Comparison of ENCODE assay signal across 8 cellular contexts in the genomic region with DNA sequence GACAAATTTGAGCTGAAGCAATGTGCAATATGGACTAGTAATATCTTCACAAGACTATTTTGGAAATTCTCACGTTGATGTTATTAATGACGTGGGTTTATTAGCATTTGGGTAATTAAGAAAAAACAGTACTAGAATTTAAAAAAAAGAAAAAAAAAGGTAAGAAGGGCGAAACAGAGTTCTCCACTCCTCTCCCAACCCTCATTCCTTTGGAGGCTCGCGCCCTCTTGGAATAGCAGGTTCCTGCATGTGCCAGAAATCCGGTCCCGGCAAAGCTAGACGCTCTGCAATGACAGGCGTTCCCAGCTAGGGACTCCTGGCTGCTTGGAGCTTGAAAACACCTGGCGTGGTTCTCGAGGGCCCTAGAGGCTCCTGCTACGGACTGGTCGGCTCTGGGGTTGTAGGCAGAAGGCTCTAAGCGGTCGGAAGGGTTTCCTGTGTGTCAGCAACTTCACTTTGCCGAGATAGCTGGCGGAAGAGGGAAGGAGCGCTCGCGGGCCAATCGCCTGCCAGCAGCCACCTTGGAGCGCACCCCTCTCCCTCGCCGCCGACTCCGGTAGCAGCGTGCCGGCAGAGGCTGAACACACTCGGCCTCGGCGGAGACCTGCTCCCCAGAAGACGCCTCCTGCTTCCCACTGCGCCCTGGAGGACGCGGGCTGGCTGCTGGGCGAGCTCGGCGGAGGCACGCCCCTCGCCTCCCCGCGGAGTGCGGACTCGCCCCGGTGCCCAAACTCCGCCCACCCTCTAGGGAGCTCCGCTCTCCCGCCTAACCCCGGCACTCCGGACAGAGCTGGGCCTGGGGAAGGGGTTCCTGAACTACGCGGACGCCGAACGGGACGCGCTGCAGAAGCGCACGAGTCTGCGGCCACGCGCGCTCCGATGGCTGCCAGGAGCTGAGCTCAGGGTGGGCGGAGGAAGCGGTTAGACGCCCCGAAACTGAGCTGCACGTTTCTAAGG. TPM values are rescaled to one million over a fixed set of nuclear protein-coding genes. Genes with fewer than 3 reads are reported as not detected.
A peak's percentile ranks its signal among the peaks of the same experiment; 100 is the strongest.
DNase-seq lines count a peak whose midpoint lies in the region; ATAC-seq, FAIRE-seq and TF ChIP-seq lines count a peak whose summit lies in the region.

TSS of gene P2RY1 (plus strand) at position 778 of the 957 bp plus-strand sequence. CDS start 652 bp downstream, outside the sequence.

- TF ChIP-seq CTCF in pancreas (IDR thresholded peaks at IDR 0.05) = no peak

- WGBS in pancreas, 2 donors = 0 to 1% methylated on average over 69 of the region's 69 CpGs

- peak within 1 kb of the TSS; percentile 86 for H3K4me3 Mint-ChIP-seq in activated naive CD8-positive, alpha-beta T cell treated with anti-CD3 and anti-CD28 coated beads, Interleukin-2, amount 50 U/mL, for 24 hours

- TF ChIP-seq POLR2A in GM19099 (IDR thresholded peaks at IDR 0.05; ENCODE audit: extremely low read depth, insufficient read length, low read depth) = peak; percentile 39

- H3K27me3 Mint-ChIP-seq in activated naive CD8-positive, alpha-beta T cell treated with anti-CD3 and anti-CD28 coated beads, Interleukin-2, amount 50 U/mL, for 24 hours = peaks cover 33% of the 10 kb centered on the region

- ATAC-seq in HG03159 (IDR thresholded peaks at IDR 0.05; ENCODE audit: unreplicated experiment) (peak; percentile 72), left cardiac atrium (peak; percentile 87 to 96), pancreas (peak; percentile 83 to 93 (median 88))
- peak; percentile 71 for ATAC-seq in activated naive CD8-positive, alpha-beta T cell treated with anti-CD3 and anti-CD28 coated beads, Interleukin-2, amount 50 U/mL, for 24 hours

- peak; percentile 67 for DNase-seq in CMK (ENCODE audit: low read depth)
- peak; percentile 73 for DNase-seq in NCI-H748 (lab: John Stamatoyannopoulos, UW; ENCODE audit: unreplicated experiment)
- peak; percentile 55 for DNase-seq in activated naive CD8-positive, alpha-beta T cell treated with anti-CD3 and anti-CD28 coated beads, Interleukin-2, amount 50 U/mL, for 24 hours
- peak; percentile 72 for DNase-seq in left cardiac atrium
- DNase-seq in pancreas = peak; percentile 51 to 84 (median 64)
- DNase-seq in NCI-H774 (lab: John Stamatoyannopoulos, UW) = no peak

- no peaks in the 10 kb centered on the region for H3K36me3 Mint-ChIP-seq in activated naive CD8-positive, alpha-beta T cell treated with anti-CD3 and anti-CD28 coated beads, Interleukin-2, amount 50 U/mL, for 24 hours (ENCODE audit: low read depth)

- no peaks in the 10 kb centered on the region for H3K9me3 Mint-ChIP-seq in activated naive CD8-positive, alpha-beta T cell treated with anti-CD3 and anti-CD28 coated beads, Interleukin-2, amount 50 U/mL, for 24 hours

- H3K36me3 ChIP-seq in pancreas = no peaks in the 10 kb centered on the region

- no peaks in the 10 kb centered on the region for H3K9me3 ChIP-seq in pancreas

- FAIRE-seq in pancreas (lab: Jason Lieb, UNC) = no peak

- H3K4me1 Mint-ChIP-seq in activated naive CD8-positive, alpha-beta T cell treated with anti-CD3 and anti-CD28 coated beads, Interleukin-2, amount 50 U/mL, for 24 hours = peaks cover 12% of the 10 kb centered on the region

- H3K4me3 ChIP-seq in pancreas = peak within 1 kb of the TSS; percentile 45 to 76 (median 66)

- peak within 1 kb of the TSS; percentile 59 to 87 (median 80) for H3K27ac ChIP-seq in pancreas

- intact Hi-C loops in left cardiac atrium (cut with DNase I) (no loop called here), pancreas (cut with DNase I) (no loop called here)

- no peaks in the 10 kb centered on the region for H3K27me3 ChIP-seq in pancreas

- H3K27ac Mint-ChIP-seq in activated naive CD8-positive, alpha-beta T cell treated with anti-CD3 and anti-CD28 coated beads, Interleukin-2, amount 50 U/mL, for 24 hours = no peak within 1 kb of the TSS

- H3K4me1 ChIP-seq in pancreas = peaks cover 0 to 4% (median 0%) of the 10 kb centered on the region in 3 donors

RNA-seq across cellular contexts. Expression of gene P2RY1, which starts in this region (rescaled TPM):
- total RNA-seq in left cardiac atrium (1 to 10 TPM; 2.8 to 4.3 TPM), pancreas (1 to 10 TPM; 1.6 to 5.4 (median 3.8) TPM)
- 10 to 100 TPM in 1 of 2 donors, 1 to 10 TPM in 1; 2.9 to 15.1 TPM for polyA plus RNA-seq in pancreas
